Comparison of ENCODE assay signal across 30 cellular contexts in genomic region chr1:54156986-54157385, GRCh38. TPM values are rescaled to one million over a fixed set of nuclear protein-coding genes. Genes with fewer than 3 reads are reported as not detected.
"Had no signal": no experiment of that assay in that cellular context is flagged by ENCODE, and none has a peak within 500 bp of the region (broad histone marks: within the 10 kb centered on the region; RNA-seq: fewer than 3 reads in every experiment).

No MANE protein-coding gene starts in this region.

- FAIRE-seq: astrocyte, colon had no signal

- H3K27ac ChIP-seq: brain microvascular endothelial cell, esophagus muscularis mucosa, foreskin keratinocyte, gastrocnemius medialis had no signal

- H3K4me3 ChIP-seq: esophagus muscularis mucosa, gastrocnemius medialis had no signal

- H3K27me3 ChIP-seq: brain microvascular endothelial cell, esophagus muscularis mucosa, gastrocnemius medialis had no signal

- DNase-seq: activated CD4-positive, alpha-beta T cell treated with anti-CD3 and anti-CD28 coated beads for 48 hours; activated CD4-positive, alpha-beta T cell treated with anti-CD3 and anti-CD28 coated beads, Interleukin-2, amount 50 U/mL, for 1 hour; activated CD4-positive, alpha-beta T cell treated with anti-CD3 and anti-CD28 coated beads, Interleukin-2, amount 50 U/mL, for 48 hours; activated CD8-positive, alpha-beta memory T cell treated with anti-CD3 and anti-CD28 coated beads for 24 hours; activated CD8-positive, alpha-beta T cell treated with anti-CD3 and anti-CD28 coated beads for 36 hours; activated effector memory CD4-positive, alpha-beta T cell treated with Interleukin-2 at 50 U/mL for 16 hours; activated gamma-delta T cell treated with Interleukin-2 at 50 U/mL for 16 hours; activated naive CD4-positive, alpha-beta T cell treated with anti-CD3 and anti-CD28 coated beads, Interleukin-2, amount 50 U/mL, for 16 hours; activated naive CD4-positive, alpha-beta T cell treated with Interleukin-2 at 50 U/mL for 16 hours; activated T-cell treated with anti-CD3 and anti-CD28 coated beads, Interleukin-2, amount 50 U/mL, for 4 hours; amniotic stem cell; anterior cingulate cortex; brain microvascular endothelial cell; cortex of kidney; dermis blood vessel endothelial cell; effector CD4-positive, alpha-beta T cell; effector memory CD8-positive, alpha-beta T cell; erythroblast; foreskin keratinocyte; gastrocnemius medialis; T-helper 2 cell had no signal

- H3K9me3 ChIP-seq: esophagus muscularis mucosa, gastrocnemius medialis had no signal

- H3K36me3 ChIP-seq: brain microvascular endothelial cell, esophagus muscularis mucosa, gastrocnemius medialis had no signal

- ATAC-seq: activated CD8-positive, alpha-beta T cell treated with anti-CD3 and anti-CD28 coated beads for 36 hours; activated T-cell treated with anti-CD3 and anti-CD28 coated beads, Interleukin-2, amount 50 U/mL, for 4 hours; activated T-helper 17 cell treated with anti-CD3 and anti-CD28 coated beads, Interleukin-2, amount 50 U/mL, for 72 hours; effector memory CD8-positive, alpha-beta T cell; foreskin keratinocyte; gastrocnemius medialis had no signal

- H3K4me1 ChIP-seq: foreskin keratinocyte had no signal

RNA-seq across cellular contexts. Expression of gene CDCP2, which starts 4.2 kb away (rescaled TPM):
- total RNA-seq: activated T-cell treated with anti-CD3 and anti-CD28 coated beads, Interleukin-2, amount 50 U/mL, for 4 hours; astrocyte; bronchial epithelial cell; cardiac septum; cerebellum; foreskin keratinocyte; gastrocnemius medialis; glomerular endothelial cell; T-helper 1 cell treated with Interleukin-12 subunit alpha and Interleukin-12 subunit beta and Interleukin-4 antibody, amounts not matched to agents 30 ng/mL and 1 ng/mL, for 36 hours had no signal
- polyA plus RNA-seq: foreskin keratinocyte had no signal
